In genomic region chr16:23452572-23453337, GRCh38 we compare ENCODE assay signal across 1 cellular context.
A peak's percentile ranks its signal among the peaks of the same experiment; 100 is the strongest.
TF ChIP-seq lines count a peak whose summit lies in the region.

Gene COG7 (minus strand): TSS chr16:23453189. CDS start chr16:23452994, 195 bp downstream.

TF ChIP-seq in HepG2, 621 proteins besides CTCF, POLR2A, EP300 and RAD21 (continued from another document and continues in another):
- TF ChIP-seq E2F1 (CRISPR knock-in tag; IDR thresholded peaks at IDR 0.05) (peak; percentile 86), MTA3 (CRISPR knock-in tag; IDR thresholded peaks at IDR 0.05) (no peak), DDIT3 (CRISPR knock-in tag; IDR thresholded peaks at IDR 0.05) (0 out of 2 replicates have a peak, but pooled peaks have one; percentile 88), ZNF224 (CRISPR knock-in tag; IDR thresholded peaks at IDR 0.05) (peak; percentile 96), MLX (CRISPR knock-in tag; IDR thresholded peaks at IDR 0.05) (no peak; the same call in none of the 2 replicates), ZSCAN30 (CRISPR knock-in tag; IDR thresholded peaks at IDR 0.05) (peak; percentile 93; the same call in 1 of the 2 replicates), RFX3 (CRISPR knock-in tag; IDR thresholded peaks at IDR 0.05) (peak; percentile 98), PITX1 (CRISPR knock-in tag; IDR thresholded peaks at IDR 0.05) (peak; percentile 95), ZSCAN12 (CRISPR knock-in tag; IDR thresholded peaks at IDR 0.05) (peak; percentile 78), PAX8 (CRISPR knock-in tag; IDR thresholded peaks at IDR 0.05; ENCODE audit: borderline replicate concordance) (no peak; the same call in 1 of the 2 replicates), ZNF652 (CRISPR knock-in tag; IDR thresholded peaks at IDR 0.05; ENCODE audit: borderline replicate concordance, low read depth) (peak; percentile 9; the same call in 1 of the 2 replicates), ZBTB44 (CRISPR knock-in tag; IDR thresholded peaks at IDR 0.05) (no peak), SRSF4 (IDR thresholded peaks at IDR 0.05; ENCODE audit: low read depth, low read length, poor library complexity, severe bottlenecking) (peak; percentile 66), NRL (CRISPR knock-in tag; IDR thresholded peaks at IDR 0.05; ENCODE audit: borderline replicate concordance) (peak; percentile 93), ZMAT5 (CRISPR knock-in tag; IDR thresholded peaks at IDR 0.05; ENCODE audit: borderline replicate concordance, low read depth) (peak; percentile 71; the same call in 1 of the 2 replicates), FOXO4 (CRISPR knock-in tag; conservative IDR thresholded peaks at IDR 0.05) (0 out of 2 replicates have a peak, but pooled peaks have one; percentile 86), E2F2 (CRISPR knock-in tag; IDR thresholded peaks at IDR 0.05; ENCODE audit: borderline replicate concordance) (peak; percentile 96), ZBTB43 (CRISPR knock-in tag; conservative IDR thresholded peaks at IDR 0.05) (peak; percentile 91), ASH2L (IDR thresholded peaks at IDR 0.05; ENCODE audit: insufficient read length, low read depth, low read length) (peak; percentile 98), RFXAP (CRISPR knock-in tag; IDR thresholded peaks at IDR 0.05; ENCODE audit: borderline replicate concordance) (peak; percentile 94), KLF11 (CRISPR knock-in tag; IDR thresholded peaks at IDR 0.05) (peak; percentile 93), MTF1 (CRISPR knock-in tag; IDR thresholded peaks at IDR 0.05) (peak; percentile 69; the same call in 1 of the 2 replicates), DZIP1 (CRISPR knock-in tag; IDR thresholded peaks at IDR 0.05) (peak; percentile 91; the same call in 1 of the 2 replicates), SMARCC2 (IDR thresholded peaks at IDR 0.05) (no peak), PHF20 (CRISPR knock-in tag; IDR thresholded peaks at IDR 0.05) (peak; percentile 95), TOPORS (CRISPR knock-in tag; IDR thresholded peaks at IDR 0.05) (peak; percentile 83; the same call in 1 of the 2 replicates), ZNF142 (CRISPR knock-in tag; IDR thresholded peaks at IDR 0.05) (peak; percentile 83), KAT8 (CRISPR knock-in tag; IDR thresholded peaks at IDR 0.05) (peak; percentile 96)
- TF ChIP-seq, protein P1, sequence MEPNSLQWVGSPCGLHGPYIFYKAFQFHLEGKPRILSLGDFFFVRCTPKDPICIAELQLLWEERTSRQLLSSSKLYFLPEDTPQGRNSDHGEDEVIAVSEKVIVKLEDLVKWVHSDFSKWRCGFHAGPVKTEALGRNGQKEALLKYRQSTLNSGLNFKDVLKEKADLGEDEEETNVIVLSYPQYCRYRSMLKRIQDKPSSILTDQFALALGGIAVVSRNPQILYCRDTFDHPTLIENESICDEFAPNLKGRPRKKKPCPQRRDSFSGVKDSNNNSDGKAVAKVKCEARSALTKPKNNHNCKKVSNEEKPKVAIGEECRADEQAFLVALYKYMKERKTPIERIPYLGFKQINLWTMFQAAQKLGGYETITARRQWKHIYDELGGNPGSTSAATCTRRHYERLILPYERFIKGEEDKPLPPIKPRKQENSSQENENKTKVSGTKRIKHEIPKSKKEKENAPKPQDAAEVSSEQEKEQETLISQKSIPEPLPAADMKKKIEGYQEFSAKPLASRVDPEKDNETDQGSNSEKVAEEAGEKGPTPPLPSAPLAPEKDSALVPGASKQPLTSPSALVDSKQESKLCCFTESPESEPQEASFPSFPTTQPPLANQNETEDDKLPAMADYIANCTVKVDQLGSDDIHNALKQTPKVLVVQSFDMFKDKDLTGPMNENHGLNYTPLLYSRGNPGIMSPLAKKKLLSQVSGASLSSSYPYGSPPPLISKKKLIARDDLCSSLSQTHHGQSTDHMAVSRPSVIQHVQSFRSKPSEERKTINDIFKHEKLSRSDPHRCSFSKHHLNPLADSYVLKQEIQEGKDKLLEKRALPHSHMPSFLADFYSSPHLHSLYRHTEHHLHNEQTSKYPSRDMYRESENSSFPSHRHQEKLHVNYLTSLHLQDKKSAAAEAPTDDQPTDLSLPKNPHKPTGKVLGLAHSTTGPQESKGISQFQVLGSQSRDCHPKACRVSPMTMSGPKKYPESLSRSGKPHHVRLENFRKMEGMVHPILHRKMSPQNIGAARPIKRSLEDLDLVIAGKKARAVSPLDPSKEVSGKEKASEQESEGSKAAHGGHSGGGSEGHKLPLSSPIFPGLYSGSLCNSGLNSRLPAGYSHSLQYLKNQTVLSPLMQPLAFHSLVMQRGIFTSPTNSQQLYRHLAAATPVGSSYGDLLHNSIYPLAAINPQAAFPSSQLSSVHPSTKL (CRISPR knock-in tag; IDR thresholded peaks at IDR 0.05) = peak; percentile 81
- TF ChIP-seq, protein P2, sequence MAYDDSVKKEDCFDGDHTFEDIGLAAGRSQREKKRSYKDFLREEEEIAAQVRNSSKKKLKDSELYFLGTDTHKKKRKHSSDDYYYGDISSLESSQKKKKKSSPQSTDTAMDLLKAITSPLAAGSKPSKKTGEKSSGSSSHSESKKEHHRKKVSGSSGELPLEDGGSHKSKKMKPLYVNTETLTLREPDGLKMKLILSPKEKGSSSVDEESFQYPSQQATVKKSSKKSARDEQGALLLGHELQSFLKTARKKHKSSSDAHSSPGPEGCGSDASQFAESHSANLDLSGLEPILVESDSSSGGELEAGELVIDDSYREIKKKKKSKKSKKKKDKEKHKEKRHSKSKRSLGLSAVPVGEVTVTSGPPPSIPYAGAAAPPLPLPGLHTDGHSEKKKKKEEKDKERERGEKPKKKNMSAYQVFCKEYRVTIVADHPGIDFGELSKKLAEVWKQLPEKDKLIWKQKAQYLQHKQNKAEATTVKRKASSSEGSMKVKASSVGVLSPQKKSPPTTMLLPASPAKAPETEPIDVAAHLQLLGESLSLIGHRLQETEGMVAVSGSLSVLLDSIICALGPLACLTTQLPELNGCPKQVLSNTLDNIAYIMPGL (CRISPR knock-in tag; IDR thresholded peaks at IDR 0.05; ENCODE audit: borderline replicate concordance in 1 of 2, low read depth in 1 of 2) = peak; percentile 98 to 99
